In genomic region chr12:110366474-110367208, GRCh38 we compare ENCODE assay signal across 13 cellular contexts. TPM values are rescaled to one million over a fixed set of nuclear protein-coding genes. Genes with fewer than 3 reads are reported as not detected.
DNase-seq lines count a peak whose midpoint lies in the region; ATAC-seq and TF ChIP-seq lines count a peak whose summit lies in the region.
"Had no signal": no experiment of that assay in that cellular context is flagged by ENCODE, and none has a peak within 500 bp of the region (broad histone marks: within the 10 kb centered on the region; RNA-seq: fewer than 3 reads in every experiment).

No MANE protein-coding gene starts in this region.

- no peaks in the 10 kb centered on the region for H3K4me1 Mint-ChIP-seq in GM23338

- no peaks in the 10 kb centered on the region for H3K79me2 ChIP-seq in GM23338 (replicated peaks; ENCODE audit: insufficient read depth)

- no peak overlapping the region for H3K4me2 ChIP-seq in GM23338

- H3K27me3 ChIP-seq in GM23338 (ENCODE audit: insufficient read depth), result no peaks in the 10 kb centered on the region
- no peaks in the 10 kb centered on the region for H3K27me3 ChIP-seq in SJSA1 (replicated peaks)
- H3K27me3 ChIP-seq in esophagus squamous epithelium, result no peaks in the 10 kb centered on the region
- H3K27me3 ChIP-seq in skeletal muscle tissue (ENCODE audit: control insufficient read depth in 3 of 3, insufficient read depth in 3 of 3, low read length in 3 of 3), result no peaks in the 10 kb centered on the region
- H3K27me3 ChIP-seq in foreskin keratinocyte, result no peaks in the 10 kb centered on the region
- H3K27me3 ChIP-seq: heart right ventricle had no signal

- no peak overlapping the region for H3K4me3 Mint-ChIP-seq in GM23338

- H3K9me2 ChIP-seq in GM23338 (ENCODE audit: insufficient read depth), result no peaks in the 10 kb centered on the region

- H3K27ac ChIP-seq in GM23338 (ENCODE audit: low read depth), result no peak overlapping the region
- peak overlapping the region; percentile 27; the same call in 1 of the 2 replicates for H3K27ac ChIP-seq in SJSA1
- H3K27ac ChIP-seq in esophagus squamous epithelium, result peak overlapping the region; percentile 52 to 93 (median 76)
- H3K27ac ChIP-seq in skeletal muscle tissue (ENCODE audit: low read depth, low read length), result peak overlapping the region; percentile 23
- H3K27ac ChIP-seq in foreskin keratinocyte, result no peak overlapping the region

- H3K27me3 Mint-ChIP-seq in GM23338 (ENCODE audit: insufficient read depth, low read depth, poor library complexity), result peaks cover 7% of the 10 kb centered on the region

- H2AFZ ChIP-seq in GM23338, result no peak overlapping the region

- H3K27ac Mint-ChIP-seq in GM23338, result no peak overlapping the region

- intact Hi-C loops in esophagus squamous epithelium (cut with DNase I), result no loop called here

- no peaks in the 10 kb centered on the region; the same call in 2 of the 3 replicates for H3K9me3 Mint-ChIP-seq in GM23338

- no peak for TF ChIP-seq POLR2A in esophagus squamous epithelium (IDR thresholded peaks at IDR 0.05)

- H3K9ac ChIP-seq in skeletal muscle tissue (ENCODE audit: low read depth in 1 of 3, low read length in 3 of 3), result no peak overlapping the region

- no peaks in the 10 kb centered on the region for H4K20me1 ChIP-seq in GM23338 (replicated peaks; ENCODE audit: insufficient read depth)

- ATAC-seq in GM23338 (peak; percentile 13), foreskin keratinocyte (no peak)
- ATAC-seq: left ventricle myocardium superior had no signal

- H3K9me3 ChIP-seq in SJSA1 (replicated peaks) (no peaks in the 10 kb centered on the region), esophagus squamous epithelium (no peaks in the 10 kb centered on the region), skeletal muscle tissue (ENCODE audit: control insufficient read depth in 3 of 3, low read length in 3 of 3) (no peaks in the 10 kb centered on the region)
- H3K9me3 ChIP-seq: heart right ventricle had no signal

- 71% methylated on average over 9 of the region's 13 CpGs; no CpG with 5 or more reads in 1 of the 2 donors for WGBS in esophagus squamous epithelium, 2 donors

- H3K36me3 ChIP-seq in GM23338 (ENCODE audit: insufficient read depth), result no peaks in the 10 kb centered on the region; the same call in 1 of the 2 replicates
- peaks cover 19% of the 10 kb centered on the region for H3K36me3 ChIP-seq in SJSA1
- peaks cover 0 to under 1% (median 0%) of the 10 kb centered on the region in 3 donors for H3K36me3 ChIP-seq in esophagus squamous epithelium
- H3K36me3 ChIP-seq in skeletal muscle tissue (ENCODE audit: control insufficient read depth in 3 of 3, insufficient read depth in 3 of 3, low read length in 3 of 3), result peaks cover 8 to 10% (median 8%) of the 10 kb centered on the region in 3 donors

- no peak for TF ChIP-seq CTCF in GM23338 (conservative IDR thresholded peaks at IDR 0.05; ENCODE audit: low read depth in 2 of 2)
- no peak for TF ChIP-seq CTCF in esophagus squamous epithelium (IDR thresholded peaks at IDR 0.05)
- TF ChIP-seq CTCF in GM20000 (IDR thresholded peaks at IDR 0.05; ENCODE audit: extremely low read depth, missing control alignments), result no peak
- no peak for TF ChIP-seq CTCF in foreskin keratinocyte (conservative IDR thresholded peaks at IDR 0.05)

- H3K4me1 ChIP-seq in GM23338 (ENCODE audit: insufficient read depth) (no peaks in the 10 kb centered on the region), SJSA1 (replicated peaks) (peaks cover 26% of the 10 kb centered on the region), esophagus squamous epithelium (peaks cover 23 to 63% (median 36%) of the 10 kb centered on the region in 3 donors), skeletal muscle tissue (ENCODE audit: control insufficient read depth in 3 of 3, insufficient read depth in 3 of 3, low read length in 3 of 3) (peaks cover 3 to 13% (median 10%) of the 10 kb centered on the region in 3 donors), foreskin keratinocyte (peaks cover 11% of the 10 kb centered on the region)

- H3K4me3 ChIP-seq in GM23338 (no peak overlapping the region), SJSA1 (no peak overlapping the region), esophagus squamous epithelium (no peak overlapping the region), skeletal muscle tissue (ENCODE audit: low read length in 3 of 3) (no peak overlapping the region)
- H3K4me3 ChIP-seq: heart right ventricle had no signal

- 0 out of 2 replicates have a peak, but pooled peaks cover 3% of the 10 kb centered on the region for H3F3A ChIP-seq in GM23338 (replicated peaks; ENCODE audit: low read depth)

- peaks cover 14% of the 10 kb centered on the region; the same call in 2 of the 3 replicates for H3K36me3 Mint-ChIP-seq in GM23338 (ENCODE audit: low read depth)

- DNase-seq in GM23338 (ENCODE audit: low spot score) (no peak), SJSA1 (ENCODE audit: low read depth in 1 of 2, low spot score in 2 of 2) (no peak), esophagus squamous epithelium (lab: John Stamatoyannopoulos, UW) (no peak), GM20000 (ENCODE audit: low spot score) (no peak), nucleus accumbens (lab: John Stamatoyannopoulos, UW) (no peak), foreskin keratinocyte (no peak)
- no peak for DNase-seq in activated naive CD4-positive, alpha-beta T cell treated with Interleukin-2 at 50 U/mL for 16 hours
- DNase-seq: DND-41; heart right ventricle; left ventricle myocardium superior; NCI-H1417; stimulated activated CD4-positive, alpha-beta T cell treated with anti-CD3 and anti-CD28 coated beads, Interleukin-15, amount 100 ng/mL, for 24 hours had no signal

TF ChIP-seq in GM23338, 12 proteins besides CTCF, POLR2A, EP300 and RAD21 (continues in another document):
- TF ChIP-seq ZNF114 (CRISPR knock-in tag; IDR thresholded peaks at IDR 0.05) (no peak), ZNF462 (CRISPR knock-in tag; IDR thresholded peaks at IDR 0.05) (no peak), CREB1 (CRISPR knock-in tag; IDR thresholded peaks at IDR 0.05; ENCODE audit: low read depth) (no peak)

RNA-seq across cellular contexts. Expression of gene ANAPC7, which starts 36.9 kb away (rescaled TPM):
- total RNA-seq in GM23338 (2014; rRNA removed; shearing (Covaris generic)), result 92.7 and 99.3 TPM in 2 replicates
- polyA plus RNA-seq in GM23338 (2016; fragmentation: Nextera tagmentation; extraction: Ambion mirVana) (59.0 and 71.0 TPM in 2 replicates), foreskin keratinocyte (39.4 and 45.5 TPM in 2 replicates)
- 54.9 and 62.4 TPM in 2 replicates for total RNA-seq in SJSA1 (2014; rRNA removed; shearing (Covaris generic))
- total RNA-seq in esophagus squamous epithelium (10 to 100 TPM; 67.5 to 78.8 (median 74.4) TPM), skeletal muscle tissue (38.6 TPM), foreskin keratinocyte (45.4 and 50.5 TPM in 2 replicates)

Comparison
In these comparisons a context has a peak if more than half of its experiments do, and no peak if none do; other contexts are left out.
1. H3K27ac ChIP-seq: peak in SJSA1 (single experiment), esophagus squamous epithelium (4 of 4) and skeletal muscle tissue (single experiment); none in GM23338 (single experiment) and foreskin keratinocyte (single experiment).